1 cellular context compared by ENCODE assay signal in genomic region chr2:206765242-206766056, GRCh38.
TF ChIP-seq lines count a peak whose summit lies in the region.

TSS of gene FASTKD2 (plus strand) at chr2:206765606. CDS start at chr2:206766694, 1,088 bp downstream.
TSS of gene MDH1B (minus strand) at chr2:206765328. CDS start at chr2:206765271, 57 bp downstream.

TF ChIP-seq in HepG2, 621 proteins besides CTCF, POLR2A, EP300 and RAD21 (continued from another document and continues in another):
- TF ChIP-seq, protein P1, sequence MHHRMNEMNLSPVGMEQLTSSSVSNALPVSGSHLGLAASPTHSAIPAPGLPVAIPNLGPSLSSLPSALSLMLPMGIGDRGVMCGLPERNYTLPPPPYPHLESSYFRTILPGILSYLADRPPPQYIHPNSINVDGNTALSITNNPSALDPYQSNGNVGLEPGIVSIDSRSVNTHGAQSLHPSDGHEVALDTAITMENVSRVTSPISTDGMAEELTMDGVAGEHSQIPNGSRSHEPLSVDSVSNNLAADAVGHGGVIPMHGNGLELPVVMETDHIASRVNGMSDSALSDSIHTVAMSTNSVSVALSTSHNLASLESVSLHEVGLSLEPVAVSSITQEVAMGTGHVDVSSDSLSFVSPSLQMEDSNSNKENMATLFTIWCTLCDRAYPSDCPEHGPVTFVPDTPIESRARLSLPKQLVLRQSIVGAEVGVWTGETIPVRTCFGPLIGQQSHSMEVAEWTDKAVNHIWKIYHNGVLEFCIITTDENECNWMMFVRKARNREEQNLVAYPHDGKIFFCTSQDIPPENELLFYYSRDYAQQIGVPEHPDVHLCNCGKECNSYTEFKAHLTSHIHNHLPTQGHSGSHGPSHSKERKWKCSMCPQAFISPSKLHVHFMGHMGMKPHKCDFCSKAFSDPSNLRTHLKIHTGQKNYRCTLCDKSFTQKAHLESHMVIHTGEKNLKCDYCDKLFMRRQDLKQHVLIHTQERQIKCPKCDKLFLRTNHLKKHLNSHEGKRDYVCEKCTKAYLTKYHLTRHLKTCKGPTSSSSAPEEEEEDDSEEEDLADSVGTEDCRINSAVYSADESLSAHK (CRISPR knock-in tag; IDR thresholded peaks at IDR 0.05; ENCODE audit: borderline replicate concordance) = peak; percentile 28; the same call in 1 of the 2 replicates
- TF ChIP-seq ZNF234 (CRISPR knock-in tag; conservative IDR thresholded peaks at IDR 0.05) = 0 out of 2 replicates have a peak, but pooled peaks have one; percentile 29
- TF ChIP-seq U2AF1 (optimal IDR thresholded peaks at IDR 0.05; ENCODE audit: low read depth, low read length) = no peak
- TF ChIP-seq ZNF614 (CRISPR knock-in tag; IDR thresholded peaks at IDR 0.05; ENCODE audit: borderline replicate concordance) = peak; percentile 88; the same call in 1 of the 2 replicates
- TF ChIP-seq, protein P2, sequence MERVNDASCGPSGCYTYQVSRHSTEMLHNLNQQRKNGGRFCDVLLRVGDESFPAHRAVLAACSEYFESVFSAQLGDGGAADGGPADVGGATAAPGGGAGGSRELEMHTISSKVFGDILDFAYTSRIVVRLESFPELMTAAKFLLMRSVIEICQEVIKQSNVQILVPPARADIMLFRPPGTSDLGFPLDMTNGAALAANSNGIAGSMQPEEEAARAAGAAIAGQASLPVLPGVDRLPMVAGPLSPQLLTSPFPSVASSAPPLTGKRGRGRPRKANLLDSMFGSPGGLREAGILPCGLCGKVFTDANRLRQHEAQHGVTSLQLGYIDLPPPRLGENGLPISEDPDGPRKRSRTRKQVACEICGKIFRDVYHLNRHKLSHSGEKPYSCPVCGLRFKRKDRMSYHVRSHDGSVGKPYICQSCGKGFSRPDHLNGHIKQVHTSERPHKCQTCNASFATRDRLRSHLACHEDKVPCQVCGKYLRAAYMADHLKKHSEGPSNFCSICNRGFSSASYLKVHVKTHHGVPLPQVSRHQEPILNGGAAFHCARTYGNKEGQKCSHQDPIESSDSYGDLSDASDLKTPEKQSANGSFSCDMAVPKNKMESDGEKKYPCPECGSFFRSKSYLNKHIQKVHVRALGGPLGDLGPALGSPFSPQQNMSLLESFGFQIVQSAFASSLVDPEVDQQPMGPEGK (CRISPR knock-in tag; IDR thresholded peaks at IDR 0.05) = no peak; the same call in 1 of the 2 replicates
- peak; percentile 53 for TF ChIP-seq TEAD3 (CRISPR knock-in tag; optimal IDR thresholded peaks at IDR 0.05; ENCODE audit: borderline replicate concordance)
- TF ChIP-seq ZNF792 (CRISPR knock-in tag; IDR thresholded peaks at IDR 0.05) = peak; percentile 69; the same call in 1 of the 2 replicates
- TF ChIP-seq ZNF556 (CRISPR knock-in tag; IDR thresholded peaks at IDR 0.05; ENCODE audit: borderline replicate concordance) = peak; percentile 90
- peak; percentile 88 for TF ChIP-seq ZFY (CRISPR knock-in tag; IDR thresholded peaks at IDR 0.05)
- TF ChIP-seq ZNF615 (CRISPR knock-in tag; IDR thresholded peaks at IDR 0.05; ENCODE audit: borderline replicate concordance) = no peak
- TF ChIP-seq, protein P3, sequence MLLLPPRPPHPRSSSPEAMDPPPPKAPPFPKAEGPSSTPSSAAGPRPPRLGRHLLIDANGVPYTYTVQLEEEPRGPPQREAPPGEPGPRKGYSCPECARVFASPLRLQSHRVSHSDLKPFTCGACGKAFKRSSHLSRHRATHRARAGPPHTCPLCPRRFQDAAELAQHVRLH (CRISPR knock-in tag; IDR thresholded peaks at IDR 0.05; ENCODE audit: borderline replicate concordance, low read depth) = peak; percentile 78; the same call in 1 of the 2 replicates
- peak; percentile 74 for TF ChIP-seq GABPB1 (CRISPR knock-in tag; IDR thresholded peaks at IDR 0.05)
- TF ChIP-seq CBFB (CRISPR knock-in tag; IDR thresholded peaks at IDR 0.05) = 0 out of 2 replicates have a peak, but pooled peaks have one; percentile 51
- TF ChIP-seq ZNF225 (CRISPR knock-in tag; IDR thresholded peaks at IDR 0.05) = no peak; the same call in 1 of the 2 replicates
- 0 out of 2 replicates have a peak, but pooled peaks have one; percentile 66 for TF ChIP-seq SSRP1 (CRISPR knock-in tag; IDR thresholded peaks at IDR 0.05)
- no peak for TF ChIP-seq NR3C1 (CRISPR knock-in tag; IDR thresholded peaks at IDR 0.05)
- TF ChIP-seq STAT5B (CRISPR knock-in tag; IDR thresholded peaks at IDR 0.05) = no peak
- no peak for TF ChIP-seq MEIS2 (CRISPR knock-in tag; IDR thresholded peaks at IDR 0.05)
- TF ChIP-seq GRHL1 (CRISPR knock-in tag; conservative IDR thresholded peaks at IDR 0.05) = no peak
- no peak for TF ChIP-seq ZUFSP (CRISPR knock-in tag; IDR thresholded peaks at IDR 0.05; ENCODE audit: borderline replicate concordance)
- peak; percentile 89 for TF ChIP-seq KDM2A (CRISPR knock-in tag; IDR thresholded peaks at IDR 0.05; ENCODE audit: borderline replicate concordance, low read depth)
- TF ChIP-seq, protein P4, sequence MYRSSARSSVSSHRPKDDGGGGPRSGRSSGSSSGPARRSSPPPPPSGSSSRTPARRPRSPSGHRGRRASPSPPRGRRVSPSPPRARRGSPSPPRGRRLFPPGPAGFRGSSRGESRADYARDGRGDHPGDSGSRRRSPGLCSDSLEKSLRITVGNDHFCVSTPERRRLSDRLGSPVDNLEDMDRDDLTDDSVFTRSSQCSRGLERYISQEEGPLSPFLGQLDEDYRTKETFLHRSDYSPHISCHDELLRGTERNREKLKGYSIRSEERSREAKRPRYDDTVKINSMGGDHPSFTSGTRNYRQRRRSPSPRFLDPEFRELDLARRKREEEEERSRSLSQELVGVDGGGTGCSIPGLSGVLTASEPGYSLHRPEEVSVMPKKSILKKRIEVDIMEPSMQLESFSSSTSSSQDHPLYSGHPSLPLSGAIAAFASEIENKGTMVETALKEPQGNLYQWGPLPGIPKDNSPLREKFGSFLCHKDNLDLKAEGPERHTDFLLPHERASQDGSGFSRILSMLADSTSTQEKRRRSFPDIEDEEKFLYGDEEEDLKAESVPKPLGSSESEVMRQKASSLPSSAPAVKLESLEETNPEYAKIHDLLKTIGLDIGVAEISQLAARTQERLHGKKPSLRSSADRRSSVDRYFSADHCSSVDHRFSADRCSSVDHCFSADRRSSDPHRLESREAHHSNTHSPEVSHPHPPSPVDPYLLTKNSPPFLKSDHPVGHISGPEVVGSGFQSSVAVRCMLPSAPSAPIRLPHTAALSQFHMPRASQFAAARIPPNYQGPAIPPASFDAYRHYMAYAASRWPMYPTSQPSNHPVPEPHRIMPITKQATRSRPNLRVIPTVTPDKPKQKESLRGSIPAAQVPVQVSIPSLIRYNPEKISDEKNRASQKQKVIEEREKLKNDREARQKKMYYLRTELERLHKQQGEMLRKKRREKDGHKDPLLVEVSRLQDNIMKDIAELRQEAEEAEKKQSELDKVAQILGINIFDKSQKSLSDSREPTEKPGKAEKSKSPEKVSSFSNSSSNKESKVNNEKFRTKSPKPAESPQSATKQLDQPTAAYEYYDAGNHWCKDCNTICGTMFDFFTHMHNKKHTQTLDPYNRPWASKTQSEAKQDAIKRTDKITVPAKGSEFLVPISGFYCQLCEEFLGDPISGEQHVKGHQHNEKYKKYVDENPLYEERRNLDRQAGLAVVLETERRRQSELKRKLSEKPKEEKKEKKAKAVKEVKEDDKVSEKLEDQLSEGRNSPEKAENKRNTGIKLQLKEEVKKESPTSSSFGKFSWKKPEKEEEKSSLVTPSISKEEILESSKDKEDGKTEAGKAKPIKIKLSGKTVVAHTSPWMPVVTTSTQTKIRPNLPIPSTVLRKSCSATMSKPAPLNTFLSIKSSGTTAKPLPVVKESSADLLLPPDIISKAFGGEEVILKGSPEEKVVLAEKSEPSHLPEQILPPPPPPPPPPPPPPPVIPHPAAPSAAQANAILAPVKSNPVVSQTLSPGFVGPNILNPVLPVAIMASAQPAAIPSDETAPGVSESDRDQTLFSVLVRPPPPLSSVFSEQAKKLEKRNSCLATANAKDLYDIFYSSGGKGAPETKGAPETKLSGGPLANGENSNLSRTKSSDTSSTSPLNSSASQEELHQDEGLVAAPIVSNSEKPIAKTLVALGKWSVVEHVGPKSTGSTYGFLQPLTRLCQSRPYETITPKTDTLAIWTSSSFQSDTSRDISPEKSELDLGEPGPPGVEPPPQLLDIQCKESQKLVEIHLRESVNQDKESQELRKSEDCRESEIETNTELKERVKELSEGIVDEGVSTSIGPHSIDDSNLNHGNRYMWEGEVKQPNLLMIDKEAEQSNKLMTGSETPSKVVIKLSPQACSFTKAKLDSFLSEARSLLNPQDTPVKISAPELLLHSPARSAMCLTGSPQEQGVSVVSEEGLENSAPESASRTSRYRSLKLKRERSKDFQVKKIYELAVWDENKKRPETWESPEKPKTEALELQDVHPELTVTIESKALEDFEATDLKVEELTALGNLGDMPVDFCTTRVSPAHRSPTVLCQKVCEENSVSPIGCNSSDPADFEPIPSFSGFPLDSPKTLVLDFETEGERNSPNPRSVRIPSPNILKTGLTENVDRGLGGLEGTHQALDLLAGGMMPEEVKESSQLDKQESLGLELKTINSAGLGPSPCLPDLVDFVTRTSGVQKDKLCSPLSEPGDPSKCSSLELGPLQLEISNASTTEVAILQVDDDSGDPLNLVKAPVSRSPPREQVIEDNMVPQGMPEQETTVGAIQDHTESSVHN (CRISPR knock-in tag; IDR thresholded peaks at IDR 0.05) = no peak
- peak; percentile 74; the same call in 1 of the 2 replicates for TF ChIP-seq FOXJ3 (CRISPR knock-in tag; IDR thresholded peaks at IDR 0.05; ENCODE audit: borderline replicate concordance)
- TF ChIP-seq, protein P5, sequence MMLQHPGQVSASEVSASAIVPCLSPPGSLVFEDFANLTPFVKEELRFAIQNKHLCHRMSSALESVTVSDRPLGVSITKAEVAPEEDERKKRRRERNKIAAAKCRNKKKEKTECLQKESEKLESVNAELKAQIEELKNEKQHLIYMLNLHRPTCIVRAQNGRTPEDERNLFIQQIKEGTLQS (CRISPR knock-in tag; IDR thresholded peaks at IDR 0.05) = no peak; the same call in 1 of the 2 replicates
- peak; percentile 55; the same call in 1 of the 2 replicates for TF ChIP-seq MIXL1 (CRISPR knock-in tag; IDR thresholded peaks at IDR 0.05)
- 0 out of 2 replicates have a peak, but pooled peaks have one; percentile 49 for TF ChIP-seq PAWR (CRISPR knock-in tag; IDR thresholded peaks at IDR 0.05; ENCODE audit: borderline replicate concordance)
- peak; percentile 36; the same call in 1 of the 2 replicates for TF ChIP-seq KDM3A (CRISPR knock-in tag; IDR thresholded peaks at IDR 0.05; ENCODE audit: low read depth)
- no peak for TF ChIP-seq MLXIP (CRISPR knock-in tag; IDR thresholded peaks at IDR 0.05; ENCODE audit: borderline replicate concordance)
- TF ChIP-seq, protein P6, sequence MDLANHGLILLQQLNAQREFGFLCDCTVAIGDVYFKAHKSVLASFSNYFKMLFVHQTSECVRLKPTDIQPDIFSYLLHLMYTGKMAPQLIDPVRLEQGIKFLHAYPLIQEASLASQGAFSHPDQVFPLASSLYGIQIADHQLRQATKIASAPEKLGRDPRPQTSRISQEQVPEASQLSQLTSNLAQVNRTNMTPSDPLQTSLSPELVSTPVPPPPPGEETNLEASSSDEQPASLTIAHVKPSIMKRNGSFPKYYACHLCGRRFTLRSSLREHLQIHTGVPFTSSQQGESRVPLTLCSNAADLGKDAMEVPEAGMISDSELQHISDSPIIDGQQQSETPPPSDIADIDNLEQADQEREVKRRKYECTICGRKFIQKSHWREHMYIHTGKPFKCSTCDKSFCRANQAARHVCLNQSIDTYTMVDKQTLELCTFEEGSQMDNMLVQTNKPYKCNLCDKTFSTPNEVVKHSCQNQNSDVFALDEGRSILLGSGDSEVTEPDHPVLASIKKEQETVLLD (CRISPR knock-in tag; IDR thresholded peaks at IDR 0.05; ENCODE audit: low read depth) = no peak
- no peak for TF ChIP-seq PHB2 (IDR thresholded peaks at IDR 0.05; ENCODE audit: partially characterized antibody)
- peak; percentile 70; the same call in 1 of the 2 replicates for TF ChIP-seq MEF2D (CRISPR knock-in tag; IDR thresholded peaks at IDR 0.05)
- no peak for TF ChIP-seq RFX5 (IDR thresholded peaks at IDR 0.05; ENCODE audit: low read depth, low read length)
- TF ChIP-seq ZNF235 (CRISPR knock-in tag; IDR thresholded peaks at IDR 0.05; ENCODE audit: borderline replicate concordance) = no peak; the same call in 1 of the 2 replicates
